Comparison of ENCODE assay signal across 11 cellular contexts in the genomic region with DNA sequence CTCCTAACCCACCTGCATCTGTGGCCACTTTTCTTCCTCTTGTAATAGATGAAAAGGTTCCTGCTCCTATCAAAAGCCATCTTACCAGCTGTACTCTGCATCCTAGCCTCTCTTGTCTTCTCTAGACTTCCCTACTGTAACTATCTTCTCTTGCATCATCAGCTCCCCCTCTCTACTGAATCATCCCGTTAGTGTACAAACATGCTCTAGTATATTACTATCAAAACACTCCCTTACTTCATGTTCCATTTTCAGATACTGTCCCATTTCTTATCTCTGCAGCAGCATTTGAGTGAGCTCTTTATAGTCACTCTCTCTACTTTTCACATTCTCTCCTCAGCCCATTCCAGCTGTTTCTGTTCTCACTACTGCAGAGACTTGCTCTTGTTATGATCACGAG. TPM values are rescaled to one million over a fixed set of nuclear protein-coding genes. Genes with fewer than 3 reads are reported as not detected.
DNase-seq lines count a peak whose midpoint lies in the region; ATAC-seq and TF ChIP-seq lines count a peak whose summit lies in the region.
"Had no signal": no experiment of that assay in that cellular context is flagged by ENCODE, and none has a peak within 500 bp of the region (broad histone marks: within the 10 kb centered on the region; RNA-seq: fewer than 3 reads in every experiment).

No MANE protein-coding gene starts in this region.

- DNase-seq in AG20443 (ENCODE audit: low spot score) = peak; percentile 31
- DNase-seq in HCEC 1CT = peak; percentile 64
- no peak for DNase-seq in activated CD8-positive, alpha-beta T cell treated with anti-CD3 and anti-CD28 coated beads for 36 hours
- DNase-seq in immature natural killer cell = no peak
- DNase-seq in esophagus squamous epithelium (lab: John Stamatoyannopoulos, UW) = no peak
- DNase-seq in stimulated activated CD4-positive, alpha-beta T cell treated with anti-CD3 and anti-CD28 coated beads, Interleukin-4, amount 100 ng/mL, for 4 hours = no peak
- DNase-seq: stimulated activated CD4-positive, alpha-beta T cell treated with anti-CD3 and anti-CD28 coated beads, Interleukin-4, amount 100 ng/mL, for 1 hour; upper lobe of left lung had no signal

- H3K27me3 Mint-ChIP-seq in activated CD8-positive, alpha-beta T cell treated with anti-CD3 and anti-CD28 coated beads for 36 hours = no peaks in the 10 kb centered on the region
- H3K27me3 Mint-ChIP-seq in immature natural killer cell (ENCODE audit: low read depth in 3 of 3) = peaks cover 5 to 14% (median 9%) of the 10 kb centered on the region in 3 donors

- peaks cover 0 to 53% (median 25%) of the 10 kb centered on the region in 3 donors for H3K36me3 ChIP-seq in esophagus squamous epithelium

- TF ChIP-seq CTCF in activated CD8-positive, alpha-beta T cell treated with anti-CD3 and anti-CD28 coated beads for 36 hours (IDR thresholded peaks at IDR 0.05) = no peak
- TF ChIP-seq CTCF in esophagus squamous epithelium (IDR thresholded peaks at IDR 0.05) = no peak

- intact Hi-C loops in activated CD8-positive, alpha-beta T cell treated with anti-CD3 and anti-CD28 coated beads for 36 hours (cut with micrococcal nuclease) = no loop called here
- intact Hi-C loops in esophagus squamous epithelium (cut with DNase I) = no loop called here

- peaks cover 64% of the 10 kb centered on the region for H3K4me1 Mint-ChIP-seq in activated CD8-positive, alpha-beta T cell treated with anti-CD3 and anti-CD28 coated beads for 36 hours (ENCODE audit: low read depth)
- H3K4me1 Mint-ChIP-seq in immature natural killer cell = peaks cover 57 to 58% of the 10 kb centered on the region in 2 donors

- no peak for TF ChIP-seq POLR2A in esophagus squamous epithelium (IDR thresholded peaks at IDR 0.05)

- peaks cover 57% of the 10 kb centered on the region for H3K36me3 Mint-ChIP-seq in activated CD8-positive, alpha-beta T cell treated with anti-CD3 and anti-CD28 coated beads for 36 hours (ENCODE audit: low read depth)
- H3K36me3 Mint-ChIP-seq in immature natural killer cell = peaks cover 4 to 16% (median 10%) of the 10 kb centered on the region in 3 donors

- peaks cover 11 to 56% (median 30%) of the 10 kb centered on the region in 3 donors for H3K4me1 ChIP-seq in esophagus squamous epithelium

- H3K27ac ChIP-seq in esophagus squamous epithelium = peak overlapping the region in 1 of 4 donors; percentile 31
- H3K27ac ChIP-seq: SJSA1 had no signal

- H3K9me3 Mint-ChIP-seq in activated CD8-positive, alpha-beta T cell treated with anti-CD3 and anti-CD28 coated beads for 36 hours = no peaks in the 10 kb centered on the region
- H3K9me3 Mint-ChIP-seq in immature natural killer cell = no peaks in the 10 kb centered on the region

- no peak overlapping the region for H3K4me3 ChIP-seq in esophagus squamous epithelium
- H3K4me3 ChIP-seq: SJSA1, upper lobe of left lung had no signal

- POLR2A ChIA-PET in activated CD8-positive, alpha-beta T cell treated with anti-CD3 and anti-CD28 coated beads for 36 hours (lab: Charles Lee) = interaction anchor here (0.8 to 1.1 kb wide), 3 partner anchors 10 to 85 kb away, joined by 3 to 6 read pairs (median 3); a partner anchor contains a TSS

- CTCF ChIA-PET in activated CD8-positive, alpha-beta T cell treated with anti-CD3 and anti-CD28 coated beads for 36 hours (lab: Charles Lee) = no interaction called here

- peak overlapping the region; percentile 81 for H3K4me3 Mint-ChIP-seq in activated CD8-positive, alpha-beta T cell treated with anti-CD3 and anti-CD28 coated beads for 36 hours
- peak overlapping the region in 1 of 5 donors; percentile 21 for H3K4me3 Mint-ChIP-seq in immature natural killer cell

- ATAC-seq in activated CD8-positive, alpha-beta T cell treated with anti-CD3 and anti-CD28 coated beads for 36 hours = no peak
- no peak for ATAC-seq in GM21723 (IDR thresholded peaks at IDR 0.05; ENCODE audit: unreplicated experiment)
- no peak for ATAC-seq in GM21360 (IDR thresholded peaks at IDR 0.05; ENCODE audit: unreplicated experiment)

- H3K27ac Mint-ChIP-seq in activated CD8-positive, alpha-beta T cell treated with anti-CD3 and anti-CD28 coated beads for 36 hours = peak overlapping the region; percentile 89
- H3K27ac Mint-ChIP-seq in immature natural killer cell = peak overlapping the region; percentile 3 to 88 (median 51)

- WGBS in esophagus squamous epithelium, 2 donors = 39 to 52% methylated on average over 2 of the region's 2 CpGs

- no peaks in the 10 kb centered on the region for H3K9me3 ChIP-seq in esophagus squamous epithelium
- H3K9me3 ChIP-seq: SJSA1, upper lobe of left lung had no signal

- no peaks in the 10 kb centered on the region for H3K27me3 ChIP-seq in esophagus squamous epithelium
- H3K27me3 ChIP-seq: SJSA1, upper lobe of left lung had no signal

RNA-seq across cellular contexts. Expression of a gene that starts 2.8 kb away (rescaled TPM):
- 10 to 100 TPM; 47.8 to 49.5 TPM for total RNA-seq in activated CD8-positive, alpha-beta T cell treated with anti-CD3 and anti-CD28 coated beads for 36 hours
- polyA plus RNA-seq in immature natural killer cell = 10 to 100 TPM; 44.5 to 77.4 (median 55.7) TPM
- 10 to 100 TPM; 17.4 to 22.3 (median 21.0) TPM for total RNA-seq in esophagus squamous epithelium

RNA-seq across cellular contexts. Expression of a gene that starts 7.0 kb away (rescaled TPM):
- 10 to 100 TPM; 19.6 to 20.3 TPM for total RNA-seq in activated CD8-positive, alpha-beta T cell treated with anti-CD3 and anti-CD28 coated beads for 36 hours
- polyA plus RNA-seq in immature natural killer cell = 10 to 100 TPM; 12.1 to 38.3 (median 15.4) TPM
- 10 to 100 TPM in 1 of 4 donors, 1 to 10 TPM in 3; 3.0 to 12.4 (median 6.2) TPM for total RNA-seq in esophagus squamous epithelium

RNA-seq across cellular contexts. Expression of a gene that starts 9.9 kb away (rescaled TPM):
- total RNA-seq in activated CD8-positive, alpha-beta T cell treated with anti-CD3 and anti-CD28 coated beads for 36 hours = 10 to 100 TPM; 24.9 TPM
- polyA plus RNA-seq in immature natural killer cell = 1 to 10 TPM in 2 of 3 donors, under 1 TPM in 1; 0.94 to 3.5 (median 3.0) TPM
- total RNA-seq in esophagus squamous epithelium = 10 to 100 TPM in 1 of 4 donors, 1 to 10 TPM in 3; 3.4 to 10.5 (median 6.5) TPM

RNA-seq across cellular contexts. Expression of a gene that starts 10.2 kb away (rescaled TPM):
- 10 to 100 TPM; 72.9 to 73.6 TPM for total RNA-seq in activated CD8-positive, alpha-beta T cell treated with anti-CD3 and anti-CD28 coated beads for 36 hours
- polyA plus RNA-seq in immature natural killer cell = 100 to 1,000 TPM in 2 of 3 donors, 10 to 100 TPM in 1; 73.3 to 134 (median 131) TPM
- total RNA-seq in esophagus squamous epithelium = 10 to 100 TPM; 41.4 to 56.9 (median 52.6) TPM

Comparison
In these comparisons a context has a peak if more than half of its experiments do, and no peak if none do; other contexts are left out.
1. DNase-seq: peak in AG20443 (single experiment) and HCEC 1CT (single experiment); none in activated CD8-positive, alpha-beta T cell treated with anti-CD3 and anti-CD28 coated beads for 36 hours (single experiment), immature natural killer cell (0 of 3), esophagus squamous epithelium (single experiment) and stimulated activated CD4-positive, alpha-beta T cell treated with anti-CD3 and anti-CD28 coated beads, Interleukin-4, amount 100 ng/mL, for 4 hours (0 of 2).